ENCODE assay signal across 22 cellular contexts in genomic region chr7:40622830-40623507, GRCh38.
DNase-seq lines count a peak whose midpoint lies in the region; ATAC-seq, FAIRE-seq and TF ChIP-seq lines count a peak whose summit lies in the region.
"Had no signal": no experiment of that assay in that cellular context is flagged by ENCODE, and none has a peak within 500 bp of the region (broad histone marks: within the 10 kb centered on the region; RNA-seq: fewer than 3 reads in every experiment).

No MANE protein-coding gene starts in this region.

- H3K9me1 ChIP-seq in K562 (ENCODE audit: control insufficient read depth, insufficient read depth, low read length), result no peaks in the 10 kb centered on the region

- in situ Hi-C loops in K562 (cut with MboI), result no loop called here

- intact Hi-C loops in K562 (cut with micrococcal nuclease) (no loop called here), left colon (cut with DNase I, micrococcal nuclease) (no loop called here)

- no peaks in the 10 kb centered on the region for H3K9me3 Mint-ChIP-seq in nephron

- no peaks in the 10 kb centered on the region for H3K36me3 ChIP-seq in K562 (ENCODE audit: control insufficient read depth, insufficient read depth, low read length)
- H3K36me3 ChIP-seq: BE2C had no signal

- H3K27ac Mint-ChIP-seq in nephron, result peak overlapping the region; percentile 6 to 92 (median 84)

- BruUV-seq in K562 (replicated peaks; lab: Mats Ljungman, UMichigan), result no TSS peak

- TF ChIP-seq POLR2A in K562 (conservative IDR thresholded peaks at IDR 0.05), result no peak

- H3K79me2 ChIP-seq in K562 (ENCODE audit: control insufficient read depth, insufficient read depth, low read length), result no peaks in the 10 kb centered on the region

- DNase-seq in HFF-Myc (ENCODE audit: extremely low read depth, low read depth) (peak; percentile 21), K562 (ENCODE audit: extremely low read depth in 1 of 4, low spot score in 3 of 4) (no peak), left colon (no peak)
- no peak for DNase-seq in central memory CD4-positive, alpha-beta T cell
- DNase-seq: BE2C, EL, GF-D8, H7, KBM-7, MM.1S, NCI-H1048, NCI-H1417 treated with DMSO at 0.1 percent for 48 hours, NCI-H187 treated with DMSO at 0.1 percent for 48 hours, NCI-H2227 treated with DMSO at 0.1 percent for 48 hours, NCI-H510A, T-helper 1 cell had no signal

- TF ChIP-seq CTCF in HFF-Myc (IDR thresholded peaks at IDR 0.05; ENCODE audit: low read depth, low read length, missing control alignments) (no peak), K562 (IDR thresholded peaks at IDR 0.05 in 2 of 3, conservative IDR thresholded peaks at IDR 0.05 in 1 of 3; ENCODE audit: insufficient read depth in 2 of 3, low read depth in 1 of 3, low read length in 3 of 3) (no peak), nephron (IDR thresholded peaks at IDR 0.05; ENCODE audit: unreplicated experiment in 3 of 3) (no peak)

- H2AFZ ChIP-seq in K562 (ENCODE audit: low read depth, low read length), result no peak overlapping the region

- ATAC-seq in K562 (no peak), left colon (peak; percentile 86), HG03457 (IDR thresholded peaks at IDR 0.05; ENCODE audit: unreplicated experiment) (no peak), HG02970 (IDR thresholded peaks at IDR 0.05; ENCODE audit: low FRiP score, unreplicated experiment) (no peak)
- ATAC-seq: Panc1 had no signal

- no peak for FAIRE-seq in K562 (lab: Jason Lieb, UNC)
- FAIRE-seq: A204.1, GM19239 had no signal

- CTCF ChIA-PET in K562 (lab: Yijun Ruan, JAX; ENCODE audit: low intra/inter-chr PET ratio), result no interaction called here

- POLR2A ChIA-PET in K562 (lab: Yijun Ruan, JAX), result no interaction called here

- no peak overlapping the region for H3K4me2 ChIP-seq in K562 (ENCODE audit: insufficient read depth, low read length)

- H3K27ac ChIP-seq in K562 (ENCODE audit: extremely low read depth, low read depth, low read length), result no peak overlapping the region

- H3K4me1 ChIP-seq in K562 (replicated peaks in 1 of 2; ENCODE audit: control insufficient read depth in 2 of 2, insufficient read depth in 2 of 2, low read length in 2 of 2), result peaks cover 0 to 13% of the 10 kb centered on the region in 2 experiments; a peak in 3 of 5 replicates

- H3K4me3 ChIP-seq in HFF-Myc (replicated peaks; ENCODE audit: low read depth, low read length), result no peak overlapping the region
- H3K4me3 ChIP-seq in K562, result no peak overlapping the region

- no peaks in the 10 kb centered on the region for H4K20me1 ChIP-seq in K562 (replicated peaks; ENCODE audit: control insufficient read depth, insufficient read depth, low read length)

- H3K27me3 Mint-ChIP-seq in nephron (ENCODE audit: low read depth), result no peaks in the 10 kb centered on the region

- H3K4me3 Mint-ChIP-seq in nephron, result no peak overlapping the region

- TF ChIP-seq EP300 in K562 (IDR thresholded peaks at IDR 0.05; ENCODE audit: low read length), result no peak

- 8% methylated on average over 3 of the region's 3 CpGs for WGBS in K562 (ENCODE audit: insufficient coverage, low coverage, missing lambda C conversion rate)

- no peaks in the 10 kb centered on the region for H3K36me3 Mint-ChIP-seq in nephron (ENCODE audit: low read depth)

- no peaks in the 10 kb centered on the region for H3K27me3 ChIP-seq in K562 (ENCODE audit: control insufficient read depth in 2 of 2, insufficient read depth in 2 of 2, low read length in 2 of 2)
- H3K27me3 ChIP-seq: BE2C had no signal

- no peak for TF ChIP-seq RAD21 in K562 (CRISPR knock-in tag; conservative IDR thresholded peaks at IDR 0.05 in 1 of 2, IDR thresholded peaks at IDR 0.05 in 1 of 2)

- peaks cover 43% of the 10 kb centered on the region for H3K4me1 Mint-ChIP-seq in nephron

- H3K9me3 ChIP-seq in K562 (replicated peaks; ENCODE audit: control insufficient read depth, insufficient read depth, low read depth, low read length), result no peaks in the 10 kb centered on the region
- H3K9me3 ChIP-seq: BE2C had no signal

- H3K9ac ChIP-seq in K562 (ENCODE audit: insufficient read depth in 1 of 2, low read depth in 2 of 2, low read length in 2 of 2), result no peak overlapping the region

TF ChIP-seq in K562, 482 proteins besides CTCF, POLR2A, EP300 and RAD21:
- TF ChIP-seq SRSF7 (optimal IDR thresholded peaks at IDR 0.05; ENCODE audit: low read depth, low read length) (no peak), ZNF512 (tag; IDR thresholded peaks at IDR 0.05) (peak; percentile 35; the same call in 1 of the 2 replicates)
